Comparison of ENCODE assay signal across 2 cellular contexts in the genomic region with DNA sequence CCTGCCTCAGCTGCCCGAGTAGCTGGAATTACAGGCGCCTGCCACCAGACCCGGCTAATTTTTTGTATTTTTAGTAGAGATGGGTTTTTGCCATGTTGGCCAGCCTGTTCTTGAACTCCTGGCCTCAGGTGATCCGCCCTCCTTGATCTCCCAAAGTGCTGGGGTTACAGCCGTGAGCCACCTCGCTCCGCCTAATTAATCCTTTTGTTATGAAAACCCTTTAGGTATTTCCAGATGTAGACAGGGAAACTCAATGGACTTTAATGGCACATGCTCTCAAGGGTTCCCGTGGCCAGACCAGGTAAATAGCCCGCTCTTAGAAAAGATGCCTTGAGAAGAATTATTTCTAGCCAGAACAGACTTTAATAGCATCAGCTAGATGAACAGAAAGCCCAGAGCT.
TF ChIP-seq lines count a peak whose summit lies in the region.

No MANE protein-coding gene starts in this region.

TF ChIP-seq in GM23338, 12 proteins besides CTCF, POLR2A, EP300 and RAD21 (continued from another document):
- TF ChIP-seq, protein P1, sequence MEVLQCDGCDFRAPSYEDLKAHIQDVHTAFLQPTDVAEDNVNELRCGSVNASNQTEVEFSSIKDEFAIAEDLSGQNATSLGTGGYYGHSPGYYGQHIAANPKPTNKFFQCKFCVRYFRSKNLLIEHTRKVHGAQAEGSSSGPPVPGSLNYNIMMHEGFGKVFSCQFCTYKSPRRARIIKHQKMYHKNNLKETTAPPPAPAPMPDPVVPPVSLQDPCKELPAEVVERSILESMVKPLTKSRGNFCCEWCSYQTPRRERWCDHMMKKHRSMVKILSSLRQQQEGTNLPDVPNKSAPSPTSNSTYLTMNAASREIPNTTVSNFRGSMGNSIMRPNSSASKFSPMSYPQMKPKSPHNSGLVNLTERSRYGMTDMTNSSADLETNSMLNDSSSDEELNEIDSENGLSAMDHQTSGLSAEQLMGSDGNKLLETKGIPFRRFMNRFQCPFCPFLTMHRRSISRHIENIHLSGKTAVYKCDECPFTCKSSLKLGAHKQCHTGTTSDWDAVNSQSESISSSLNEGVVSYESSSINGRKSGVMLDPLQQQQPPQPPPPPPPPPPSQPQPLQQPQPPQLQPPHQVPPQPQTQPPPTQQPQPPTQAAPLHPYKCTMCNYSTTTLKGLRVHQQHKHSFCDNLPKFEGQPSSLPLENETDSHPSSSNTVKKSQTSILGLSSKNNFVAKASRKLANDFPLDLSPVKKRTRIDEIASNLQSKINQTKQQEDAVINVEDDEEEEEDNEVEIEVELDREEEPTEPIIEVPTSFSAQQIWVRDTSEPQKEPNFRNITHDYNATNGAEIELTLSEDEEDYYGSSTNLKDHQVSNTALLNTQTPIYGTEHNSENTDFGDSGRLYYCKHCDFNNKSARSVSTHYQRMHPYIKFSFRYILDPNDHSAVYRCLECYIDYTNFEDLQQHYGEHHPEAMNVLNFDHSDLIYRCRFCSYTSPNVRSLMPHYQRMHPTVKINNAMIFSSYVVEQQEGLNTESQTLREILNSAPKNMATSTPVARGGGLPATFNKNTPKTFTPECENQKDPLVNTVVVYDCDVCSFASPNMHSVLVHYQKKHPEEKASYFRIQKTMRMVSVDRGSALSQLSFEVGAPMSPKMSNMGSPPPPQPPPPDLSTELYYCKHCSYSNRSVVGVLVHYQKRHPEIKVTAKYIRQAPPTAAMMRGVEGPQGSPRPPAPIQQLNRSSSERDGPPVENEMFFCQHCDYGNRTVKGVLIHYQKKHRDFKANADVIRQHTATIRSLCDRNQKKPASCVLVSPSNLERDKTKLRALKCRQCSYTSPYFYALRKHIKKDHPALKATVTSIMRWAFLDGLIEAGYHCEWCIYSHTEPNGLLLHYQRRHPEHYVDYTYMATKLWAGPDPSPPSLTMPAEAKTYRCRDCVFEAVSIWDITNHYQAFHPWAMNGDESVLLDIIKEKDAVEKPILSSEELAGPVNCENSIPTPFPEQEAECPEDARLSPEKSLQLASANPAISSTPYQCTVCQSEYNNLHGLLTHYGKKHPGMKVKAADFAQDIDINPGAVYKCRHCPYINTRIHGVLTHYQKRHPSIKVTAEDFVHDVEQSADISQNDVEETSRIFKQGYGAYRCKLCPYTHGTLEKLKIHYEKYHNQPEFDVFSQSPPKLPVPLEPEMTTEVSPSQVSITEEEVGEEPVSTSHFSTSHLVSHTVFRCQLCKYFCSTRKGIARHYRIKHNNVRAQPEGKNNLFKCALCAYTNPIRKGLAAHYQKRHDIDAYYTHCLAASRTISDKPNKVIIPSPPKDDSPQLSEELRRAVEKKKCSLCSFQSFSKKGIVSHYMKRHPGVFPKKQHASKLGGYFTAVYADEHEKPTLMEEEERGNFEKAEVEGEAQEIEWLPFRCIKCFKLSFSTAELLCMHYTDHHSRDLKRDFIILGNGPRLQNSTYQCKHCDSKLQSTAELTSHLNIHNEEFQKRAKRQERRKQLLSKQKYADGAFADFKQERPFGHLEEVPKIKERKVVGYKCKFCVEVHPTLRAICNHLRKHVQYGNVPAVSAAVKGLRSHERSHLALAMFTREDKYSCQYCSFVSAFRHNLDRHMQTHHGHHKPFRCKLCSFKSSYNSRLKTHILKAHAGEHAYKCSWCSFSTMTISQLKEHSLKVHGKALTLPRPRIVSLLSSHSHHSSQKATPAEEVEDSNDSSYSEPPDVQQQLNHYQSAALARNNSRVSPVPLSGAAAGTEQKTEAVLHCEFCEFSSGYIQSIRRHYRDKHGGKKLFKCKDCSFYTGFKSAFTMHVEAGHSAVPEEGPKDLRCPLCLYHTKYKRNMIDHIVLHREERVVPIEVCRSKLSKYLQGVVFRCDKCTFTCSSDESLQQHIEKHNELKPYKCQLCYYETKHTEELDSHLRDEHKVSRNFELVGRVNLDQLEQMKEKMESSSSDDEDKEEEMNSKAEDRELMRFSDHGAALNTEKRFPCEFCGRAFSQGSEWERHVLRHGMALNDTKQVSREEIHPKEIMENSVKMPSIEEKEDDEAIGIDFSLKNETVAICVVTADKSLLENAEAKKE (CRISPR knock-in tag; IDR thresholded peaks at IDR 0.05), result no peak
- no peak for TF ChIP-seq JUNB (IDR thresholded peaks at IDR 0.05; ENCODE audit: unreplicated experiment)
- TF ChIP-seq, protein P2, sequence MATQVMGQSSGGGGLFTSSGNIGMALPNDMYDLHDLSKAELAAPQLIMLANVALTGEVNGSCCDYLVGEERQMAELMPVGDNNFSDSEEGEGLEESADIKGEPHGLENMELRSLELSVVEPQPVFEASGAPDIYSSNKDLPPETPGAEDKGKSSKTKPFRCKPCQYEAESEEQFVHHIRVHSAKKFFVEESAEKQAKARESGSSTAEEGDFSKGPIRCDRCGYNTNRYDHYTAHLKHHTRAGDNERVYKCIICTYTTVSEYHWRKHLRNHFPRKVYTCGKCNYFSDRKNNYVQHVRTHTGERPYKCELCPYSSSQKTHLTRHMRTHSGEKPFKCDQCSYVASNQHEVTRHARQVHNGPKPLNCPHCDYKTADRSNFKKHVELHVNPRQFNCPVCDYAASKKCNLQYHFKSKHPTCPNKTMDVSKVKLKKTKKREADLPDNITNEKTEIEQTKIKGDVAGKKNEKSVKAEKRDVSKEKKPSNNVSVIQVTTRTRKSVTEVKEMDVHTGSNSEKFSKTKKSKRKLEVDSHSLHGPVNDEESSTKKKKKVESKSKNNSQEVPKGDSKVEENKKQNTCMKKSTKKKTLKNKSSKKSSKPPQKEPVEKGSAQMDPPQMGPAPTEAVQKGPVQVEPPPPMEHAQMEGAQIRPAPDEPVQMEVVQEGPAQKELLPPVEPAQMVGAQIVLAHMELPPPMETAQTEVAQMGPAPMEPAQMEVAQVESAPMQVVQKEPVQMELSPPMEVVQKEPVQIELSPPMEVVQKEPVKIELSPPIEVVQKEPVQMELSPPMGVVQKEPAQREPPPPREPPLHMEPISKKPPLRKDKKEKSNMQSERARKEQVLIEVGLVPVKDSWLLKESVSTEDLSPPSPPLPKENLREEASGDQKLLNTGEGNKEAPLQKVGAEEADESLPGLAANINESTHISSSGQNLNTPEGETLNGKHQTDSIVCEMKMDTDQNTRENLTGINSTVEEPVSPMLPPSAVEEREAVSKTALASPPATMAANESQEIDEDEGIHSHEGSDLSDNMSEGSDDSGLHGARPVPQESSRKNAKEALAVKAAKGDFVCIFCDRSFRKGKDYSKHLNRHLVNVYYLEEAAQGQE (IDR thresholded peaks at IDR 0.05; ENCODE audit: unreplicated experiment), result no peak

TF ChIP-seq in WTC11, 78 proteins besides CTCF, POLR2A, EP300 and RAD21 (continued from another document):
- TF ChIP-seq, protein P3, sequence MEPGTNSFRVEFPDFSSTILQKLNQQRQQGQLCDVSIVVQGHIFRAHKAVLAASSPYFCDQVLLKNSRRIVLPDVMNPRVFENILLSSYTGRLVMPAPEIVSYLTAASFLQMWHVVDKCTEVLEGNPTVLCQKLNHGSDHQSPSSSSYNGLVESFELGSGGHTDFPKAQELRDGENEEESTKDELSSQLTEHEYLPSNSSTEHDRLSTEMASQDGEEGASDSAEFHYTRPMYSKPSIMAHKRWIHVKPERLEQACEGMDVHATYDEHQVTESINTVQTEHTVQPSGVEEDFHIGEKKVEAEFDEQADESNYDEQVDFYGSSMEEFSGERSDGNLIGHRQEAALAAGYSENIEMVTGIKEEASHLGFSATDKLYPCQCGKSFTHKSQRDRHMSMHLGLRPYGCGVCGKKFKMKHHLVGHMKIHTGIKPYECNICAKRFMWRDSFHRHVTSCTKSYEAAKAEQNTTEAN (CRISPR knock-in tag; IDR thresholded peaks at IDR 0.05), result no peak
- no peak for TF ChIP-seq SMAD4 (CRISPR knock-in tag; IDR thresholded peaks at IDR 0.05)
- no peak for TF ChIP-seq PRDM15 (CRISPR knock-in tag; IDR thresholded peaks at IDR 0.05)
- no peak for TF ChIP-seq ZNF138 (CRISPR knock-in tag; conservative IDR thresholded peaks at IDR 0.05)
